Comparison of ENCODE assay signal across 8 cellular contexts in the genomic region with DNA sequence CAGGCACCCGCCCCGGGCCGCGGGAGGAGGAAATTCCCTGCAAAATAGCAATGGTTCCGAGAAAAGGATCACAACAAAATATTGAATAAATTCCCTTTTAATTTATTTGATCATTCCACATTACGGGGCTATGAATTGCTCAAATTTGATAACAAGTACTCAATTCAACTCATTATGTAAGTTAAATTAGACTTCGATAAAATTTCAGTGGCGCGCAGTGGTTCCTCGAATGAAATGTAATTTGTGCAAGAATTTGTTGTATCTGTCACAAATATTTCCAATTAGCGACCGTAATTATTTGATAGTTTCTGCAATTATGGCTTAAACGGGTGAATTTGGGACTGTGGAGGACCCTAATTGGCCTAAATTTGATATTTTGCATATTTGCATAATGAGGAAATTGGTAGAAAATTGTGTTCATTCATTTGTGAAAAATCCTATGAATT.
DNase-seq lines count a peak whose midpoint lies in the region; ATAC-seq, FAIRE-seq and TF ChIP-seq lines count a peak whose summit lies in the region.

No MANE protein-coding gene starts in this region.

- H3K36me3 Mint-ChIP-seq in chondrocyte (ENCODE audit: low read depth) = no peaks in the 10 kb centered on the region

- no peak overlapping the region for H3K9ac ChIP-seq in mucosa of rectum (ENCODE audit: low read depth in 1 of 2, low read length in 2 of 2)

- TF ChIP-seq CTCF in left ventricle myocardium inferior (IDR thresholded peaks at IDR 0.05; ENCODE audit: borderline replicate concordance) = no peak
- TF ChIP-seq CTCF in chondrocyte (IDR thresholded peaks at IDR 0.05) = no peak
- no peak for TF ChIP-seq CTCF in uterus (IDR thresholded peaks at IDR 0.05)

- H3K27me3 ChIP-seq in left ventricle myocardium inferior (ENCODE audit: low read depth) (peaks cover 29% of the 10 kb centered on the region), mucosa of rectum (ENCODE audit: control insufficient read depth in 2 of 2, insufficient read depth in 2 of 2, low read length in 2 of 2) (peaks cover 12 to 29% of the 10 kb centered on the region in 2 donors), uterus (peaks cover 0 to 12% of the 10 kb centered on the region in 2 donors)

- peak overlapping the region; percentile 21 for H3K27ac ChIP-seq in left ventricle myocardium inferior (replicated peaks)
- no peak overlapping the region for H3K27ac ChIP-seq in mucosa of rectum (ENCODE audit: low read depth in 2 of 2, low read length in 2 of 2)
- H3K27ac ChIP-seq in uterus = no peak overlapping the region

- H3K4me1 ChIP-seq in left ventricle myocardium inferior = peaks cover 14% of the 10 kb centered on the region
- H3K4me1 ChIP-seq in mucosa of rectum (ENCODE audit: control insufficient read depth in 2 of 2, insufficient read depth in 2 of 2, low read length in 2 of 2) = peaks cover 2% of the 10 kb centered on the region in 2 donors
- H3K4me1 ChIP-seq in uterus = no peaks in the 10 kb centered on the region

- DNase-seq in left ventricle myocardium inferior (no peak), left cardiac atrium (no peak), chondrocyte (ENCODE audit: low spot score) (no peak), uterus (no peak), frontal cortex (ENCODE audit: low spot score in 2 of 2) (no peak), anterior cingulate cortex (lab: John Stamatoyannopoulos, UW) (no peak)
- no peak for DNase-seq in stimulated activated CD4-positive, alpha-beta T cell treated with anti-CD3 and anti-CD28 coated beads, Interleukin-2, amount 100 ng/mL, for 24 hours

- no peak for ATAC-seq in left cardiac atrium

- no peak for FAIRE-seq in frontal cortex (lab: Jason Lieb, UNC)

- peaks cover under 1% of the 10 kb centered on the region for H3K27me3 Mint-ChIP-seq in chondrocyte (ENCODE audit: low read depth)

- peaks cover 10% of the 10 kb centered on the region for H3K4me1 Mint-ChIP-seq in chondrocyte (ENCODE audit: low read depth)

- H3K9me3 ChIP-seq in left ventricle myocardium inferior (replicated peaks) (no peaks in the 10 kb centered on the region), mucosa of rectum (ENCODE audit: control insufficient read depth in 2 of 2, low read length in 2 of 2) (no peaks in the 10 kb centered on the region), uterus (no peaks in the 10 kb centered on the region)

- intact Hi-C loops in left ventricle myocardium inferior (cut with micrococcal nuclease) (no loop called here), left cardiac atrium (cut with DNase I) (no loop called here), uterus (cut with DNase I; ENCODE audit: low total_unique reads) (no loop called here)

- no peak for TF ChIP-seq POLR2A in uterus (IDR thresholded peaks at IDR 0.05)

- no peaks in the 10 kb centered on the region for H3K36me3 ChIP-seq in left ventricle myocardium inferior
- no peaks in the 10 kb centered on the region for H3K36me3 ChIP-seq in mucosa of rectum (ENCODE audit: control insufficient read depth in 2 of 2, insufficient read depth in 2 of 2, low read length in 2 of 2)
- H3K36me3 ChIP-seq in uterus = no peaks in the 10 kb centered on the region

- H3K9me3 Mint-ChIP-seq in chondrocyte (ENCODE audit: low read depth) = no peaks in the 10 kb centered on the region

- H3K27ac Mint-ChIP-seq in chondrocyte (ENCODE audit: unreplicated experiment) = peak overlapping the region; percentile 17

- H3K4me3 ChIP-seq in left ventricle myocardium inferior (peak overlapping the region; percentile 71), mucosa of rectum (ENCODE audit: low read length in 2 of 2) (peak overlapping the region; percentile 65 to 69), uterus (peak overlapping the region; percentile 21 to 36)

- peak overlapping the region; percentile 73 for H3K4me3 Mint-ChIP-seq in chondrocyte (ENCODE audit: unreplicated experiment)
